In the genomic region with DNA sequence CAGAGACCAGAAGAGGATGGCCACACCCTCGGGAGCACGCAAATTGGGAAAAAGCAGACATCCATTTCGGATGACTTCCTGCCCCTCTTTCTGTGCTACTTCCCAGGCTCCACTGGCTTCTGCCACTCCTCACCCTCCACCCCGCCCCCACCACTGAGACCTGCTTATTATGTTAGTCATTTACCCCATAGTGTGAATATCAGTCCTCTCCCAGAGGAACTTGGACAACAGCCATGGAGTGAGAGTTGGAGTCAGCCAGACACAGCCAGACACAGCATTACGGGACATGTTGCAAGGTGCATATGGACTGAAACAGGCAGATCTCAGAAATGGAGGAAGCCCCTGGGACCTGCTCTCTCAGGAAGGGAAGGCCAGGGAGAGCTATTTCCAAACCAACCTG, we compare ENCODE assay signal across 10 cellular contexts. TPM values are rescaled to one million over a fixed set of nuclear protein-coding genes. Genes with fewer than 3 reads are reported as not detected.
A peak's percentile ranks its signal among the peaks of the same experiment; 100 is the strongest.
DNase-seq lines count a peak whose midpoint lies in the region; ATAC-seq lines count a peak whose summit lies in the region.
"Had no signal": no experiment of that assay in that cellular context is flagged by ENCODE, and none has a peak within 500 bp of the region (broad histone marks: within the 10 kb centered on the region; RNA-seq: fewer than 3 reads in every experiment).

No MANE protein-coding gene starts in this region.

- no peak overlapping the region for H3K4me3 ChIP-seq in GM23248
- H3K4me3 ChIP-seq in SJSA1, result no peak overlapping the region

- H3K27me3 ChIP-seq in GM23248 (replicated peaks; ENCODE audit: insufficient read depth) (no peaks in the 10 kb centered on the region), SJSA1 (replicated peaks) (no peaks in the 10 kb centered on the region)

- H3K36me3 ChIP-seq in GM23248 (ENCODE audit: low read depth) (no peaks in the 10 kb centered on the region), SJSA1 (peaks cover 52% of the 10 kb centered on the region)

- H3K9me3 Mint-ChIP-seq in activated CD4-positive, alpha-beta T cell treated with anti-CD3 and anti-CD28 coated beads, Interleukin-2, amount 10 ng/mL, durations not matched to agents 7 days and 5 days, result no peaks in the 10 kb centered on the region
- H3K9me3 Mint-ChIP-seq: neural crest cell had no signal

- no peak overlapping the region for H3K4me3 Mint-ChIP-seq in activated CD4-positive, alpha-beta T cell treated with anti-CD3 and anti-CD28 coated beads, Interleukin-2, amount 10 ng/mL, durations not matched to agents 7 days and 5 days
- H3K4me3 Mint-ChIP-seq: neural crest cell had no signal

- H2AFZ ChIP-seq in GM23248, result no peak overlapping the region

- CTCF ChIA-PET in activated CD4-positive, alpha-beta T cell treated with anti-CD3 and anti-CD28 coated beads, Interleukin-2, amount 10 ng/mL, durations not matched to agents 7 days and 5 days (lab: Charles Lee), result no interaction called here

- in situ Hi-C loops in GM23248 (cut with MboI), result no loop called here

- no peaks in the 10 kb centered on the region for H3K9me2 ChIP-seq in GM23248 (ENCODE audit: insufficient read depth)

- H3K27ac ChIP-seq in GM23248 (peak overlapping the region; percentile 43), SJSA1 (no peak overlapping the region)

- H3K9me3 ChIP-seq in GM23248 (ENCODE audit: low read depth) (no peaks in the 10 kb centered on the region), SJSA1 (replicated peaks) (no peaks in the 10 kb centered on the region)

- ATAC-seq in HG02642 (IDR thresholded peaks at IDR 0.05; ENCODE audit: poor library complexity, unreplicated experiment) (no peak), HG02870 (IDR thresholded peaks at IDR 0.05; ENCODE audit: unreplicated experiment) (no peak)

- H3K36me3 Mint-ChIP-seq in activated CD4-positive, alpha-beta T cell treated with anti-CD3 and anti-CD28 coated beads, Interleukin-2, amount 10 ng/mL, durations not matched to agents 7 days and 5 days (ENCODE audit: low read depth), result no peaks in the 10 kb centered on the region

- no peaks in the 10 kb centered on the region for H3K27me3 Mint-ChIP-seq in activated CD4-positive, alpha-beta T cell treated with anti-CD3 and anti-CD28 coated beads, Interleukin-2, amount 10 ng/mL, durations not matched to agents 7 days and 5 days

- 19 to 60% methylated on average over 1 to 5 of the region's 5 CpGs for WGBS in GM23248 (ENCODE audit: low coverage in 1 of 2, low lambda C conversion rate in 2 of 2, missing lambda C conversion rate in 2 of 2), 2 experiments

- DNase-seq in GM23248, result peak; percentile 94
- DNase-seq in SJSA1 (ENCODE audit: low read depth in 1 of 2, low spot score in 2 of 2), result peak; percentile 44 to 70
- peak; percentile 75 for DNase-seq in fibroblast of peridontal ligament (ENCODE audit: extremely low read depth)
- DNase-seq in renal cortical epithelial cell (ENCODE audit: low read depth), result peak; percentile 75
- no peak for DNase-seq in activated CD4-positive, alpha-beta T cell treated with anti-CD3 and anti-CD28 coated beads, Interleukin-2, amount 10 ng/mL, durations not matched to agents 7 days and 5 days
- no peak for DNase-seq in GM19240 (ENCODE audit: insufficient read length, low spot score)
- DNase-seq: activated CD4-positive, alpha-beta T cell treated with anti-CD3 and anti-CD28 coated beads for 1 hour had no signal

- no peak overlapping the region; the same call in 1 of the 2 replicates for H3K9ac ChIP-seq in GM23248

- H3K27ac Mint-ChIP-seq in activated CD4-positive, alpha-beta T cell treated with anti-CD3 and anti-CD28 coated beads, Interleukin-2, amount 10 ng/mL, durations not matched to agents 7 days and 5 days, result no peak overlapping the region

- no peaks in the 10 kb centered on the region for H3K4me1 Mint-ChIP-seq in activated CD4-positive, alpha-beta T cell treated with anti-CD3 and anti-CD28 coated beads, Interleukin-2, amount 10 ng/mL, durations not matched to agents 7 days and 5 days

- H3K4me1 ChIP-seq in GM23248 (ENCODE audit: insufficient read depth) (peaks cover 16% of the 10 kb centered on the region; the same call in 1 of the 2 replicates), SJSA1 (replicated peaks) (peaks cover 23% of the 10 kb centered on the region)

- peaks cover under 1% of the 10 kb centered on the region; the same call in 1 of the 2 replicates for H4K20me1 ChIP-seq in GM23248 (ENCODE audit: insufficient read depth)

- peak overlapping the region; percentile 7 for H3K4me2 ChIP-seq in GM23248 (ENCODE audit: unreplicated experiment)

- H3F3A ChIP-seq in GM23248 (ENCODE audit: insufficient read depth), result 0 out of 2 replicates have a peak, but pooled peaks cover 4% of the 10 kb centered on the region

- POLR2A ChIA-PET in activated CD4-positive, alpha-beta T cell treated with anti-CD3 and anti-CD28 coated beads, Interleukin-2, amount 10 ng/mL, durations not matched to agents 7 days and 5 days (lab: Charles Lee), result no interaction called here

- H3K79me2 ChIP-seq in GM23248 (ENCODE audit: insufficient read depth), result peaks cover 99% of the 10 kb centered on the region

RNA-seq across cellular contexts. Expression of a gene that starts 51.8 kb away (rescaled TPM):
- total RNA-seq in GM23248 (2014; rRNA removed; shearing (Covaris generic)), result 46.8 and 49.2 TPM in 2 replicates
- polyA plus RNA-seq in GM23248 (2016; fragmentation: Nextera tagmentation; extraction: Ambion mirVana), result 19.6 and 21.5 TPM in 2 replicates
- 48.2 and 91.5 TPM in 2 replicates for total RNA-seq in SJSA1 (2014; rRNA removed; shearing (Covaris generic))
- 7.1 and 25.8 TPM in 2 replicates for total RNA-seq in renal cortical epithelial cell
- 1 to 10 TPM; 1.5 to 2.7 TPM for total RNA-seq in activated CD4-positive, alpha-beta T cell treated with anti-CD3 and anti-CD28 coated beads, Interleukin-2, amount 10 ng/mL, durations not matched to agents 7 days and 5 days

Comparison
In these comparisons a context has a peak if more than half of its experiments do, and no peak if none do; other contexts are left out.
1. DNase-seq: peak in GM23248 (single experiment), SJSA1 (2 of 2), fibroblast of peridontal ligament (single experiment) and renal cortical epithelial cell (single experiment); none in activated CD4-positive, alpha-beta T cell treated with anti-CD3 and anti-CD28 coated beads, Interleukin-2, amount 10 ng/mL, durations not matched to agents 7 days and 5 days (single experiment) and GM19240 (single experiment).